1 cellular context compared by ENCODE assay signal in the genomic region with DNA sequence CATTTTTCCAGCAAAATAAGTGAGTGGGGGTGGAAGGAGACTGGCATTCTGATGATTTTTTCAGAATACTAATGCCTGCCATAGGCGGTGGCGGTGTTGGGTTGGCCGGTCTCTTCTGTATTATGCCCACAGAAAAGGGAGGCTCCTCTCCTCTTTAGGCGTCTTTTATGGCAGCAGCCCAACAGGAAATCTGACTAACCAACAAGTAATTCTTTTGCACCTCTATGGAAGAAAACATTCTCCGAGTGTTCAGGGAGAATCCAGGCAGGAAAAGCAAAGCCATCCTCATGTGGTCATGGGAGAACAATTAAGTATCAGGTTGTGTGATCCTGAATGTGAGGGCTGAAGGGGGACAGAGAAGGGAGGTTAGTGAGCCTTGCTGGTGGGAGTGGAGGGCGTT.
TF ChIP-seq lines count a peak whose summit lies in the region.

No MANE protein-coding gene starts in this region.

TF ChIP-seq in GM23338, 12 proteins besides CTCF, POLR2A, EP300 and RAD21 (continued from another document):
- TF ChIP-seq, protein P1, sequence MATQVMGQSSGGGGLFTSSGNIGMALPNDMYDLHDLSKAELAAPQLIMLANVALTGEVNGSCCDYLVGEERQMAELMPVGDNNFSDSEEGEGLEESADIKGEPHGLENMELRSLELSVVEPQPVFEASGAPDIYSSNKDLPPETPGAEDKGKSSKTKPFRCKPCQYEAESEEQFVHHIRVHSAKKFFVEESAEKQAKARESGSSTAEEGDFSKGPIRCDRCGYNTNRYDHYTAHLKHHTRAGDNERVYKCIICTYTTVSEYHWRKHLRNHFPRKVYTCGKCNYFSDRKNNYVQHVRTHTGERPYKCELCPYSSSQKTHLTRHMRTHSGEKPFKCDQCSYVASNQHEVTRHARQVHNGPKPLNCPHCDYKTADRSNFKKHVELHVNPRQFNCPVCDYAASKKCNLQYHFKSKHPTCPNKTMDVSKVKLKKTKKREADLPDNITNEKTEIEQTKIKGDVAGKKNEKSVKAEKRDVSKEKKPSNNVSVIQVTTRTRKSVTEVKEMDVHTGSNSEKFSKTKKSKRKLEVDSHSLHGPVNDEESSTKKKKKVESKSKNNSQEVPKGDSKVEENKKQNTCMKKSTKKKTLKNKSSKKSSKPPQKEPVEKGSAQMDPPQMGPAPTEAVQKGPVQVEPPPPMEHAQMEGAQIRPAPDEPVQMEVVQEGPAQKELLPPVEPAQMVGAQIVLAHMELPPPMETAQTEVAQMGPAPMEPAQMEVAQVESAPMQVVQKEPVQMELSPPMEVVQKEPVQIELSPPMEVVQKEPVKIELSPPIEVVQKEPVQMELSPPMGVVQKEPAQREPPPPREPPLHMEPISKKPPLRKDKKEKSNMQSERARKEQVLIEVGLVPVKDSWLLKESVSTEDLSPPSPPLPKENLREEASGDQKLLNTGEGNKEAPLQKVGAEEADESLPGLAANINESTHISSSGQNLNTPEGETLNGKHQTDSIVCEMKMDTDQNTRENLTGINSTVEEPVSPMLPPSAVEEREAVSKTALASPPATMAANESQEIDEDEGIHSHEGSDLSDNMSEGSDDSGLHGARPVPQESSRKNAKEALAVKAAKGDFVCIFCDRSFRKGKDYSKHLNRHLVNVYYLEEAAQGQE (IDR thresholded peaks at IDR 0.05; ENCODE audit: unreplicated experiment): no peak
- TF ChIP-seq, protein P2, sequence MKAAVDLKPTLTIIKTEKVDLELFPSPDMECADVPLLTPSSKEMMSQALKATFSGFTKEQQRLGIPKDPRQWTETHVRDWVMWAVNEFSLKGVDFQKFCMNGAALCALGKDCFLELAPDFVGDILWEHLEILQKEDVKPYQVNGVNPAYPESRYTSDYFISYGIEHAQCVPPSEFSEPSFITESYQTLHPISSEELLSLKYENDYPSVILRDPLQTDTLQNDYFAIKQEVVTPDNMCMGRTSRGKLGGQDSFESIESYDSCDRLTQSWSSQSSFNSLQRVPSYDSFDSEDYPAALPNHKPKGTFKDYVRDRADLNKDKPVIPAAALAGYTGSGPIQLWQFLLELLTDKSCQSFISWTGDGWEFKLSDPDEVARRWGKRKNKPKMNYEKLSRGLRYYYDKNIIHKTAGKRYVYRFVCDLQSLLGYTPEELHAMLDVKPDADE (IDR thresholded peaks at IDR 0.05): no peak
- TF ChIP-seq JUNB (IDR thresholded peaks at IDR 0.05; ENCODE audit: unreplicated experiment) (no peak), ZNF331 (CRISPR knock-in tag; IDR thresholded peaks at IDR 0.05; ENCODE audit: low read depth) (no peak), EZH2 (IDR thresholded peaks at IDR 0.05; ENCODE audit: low read depth, unreplicated experiment) (no peak)
- TF ChIP-seq, protein P3, sequence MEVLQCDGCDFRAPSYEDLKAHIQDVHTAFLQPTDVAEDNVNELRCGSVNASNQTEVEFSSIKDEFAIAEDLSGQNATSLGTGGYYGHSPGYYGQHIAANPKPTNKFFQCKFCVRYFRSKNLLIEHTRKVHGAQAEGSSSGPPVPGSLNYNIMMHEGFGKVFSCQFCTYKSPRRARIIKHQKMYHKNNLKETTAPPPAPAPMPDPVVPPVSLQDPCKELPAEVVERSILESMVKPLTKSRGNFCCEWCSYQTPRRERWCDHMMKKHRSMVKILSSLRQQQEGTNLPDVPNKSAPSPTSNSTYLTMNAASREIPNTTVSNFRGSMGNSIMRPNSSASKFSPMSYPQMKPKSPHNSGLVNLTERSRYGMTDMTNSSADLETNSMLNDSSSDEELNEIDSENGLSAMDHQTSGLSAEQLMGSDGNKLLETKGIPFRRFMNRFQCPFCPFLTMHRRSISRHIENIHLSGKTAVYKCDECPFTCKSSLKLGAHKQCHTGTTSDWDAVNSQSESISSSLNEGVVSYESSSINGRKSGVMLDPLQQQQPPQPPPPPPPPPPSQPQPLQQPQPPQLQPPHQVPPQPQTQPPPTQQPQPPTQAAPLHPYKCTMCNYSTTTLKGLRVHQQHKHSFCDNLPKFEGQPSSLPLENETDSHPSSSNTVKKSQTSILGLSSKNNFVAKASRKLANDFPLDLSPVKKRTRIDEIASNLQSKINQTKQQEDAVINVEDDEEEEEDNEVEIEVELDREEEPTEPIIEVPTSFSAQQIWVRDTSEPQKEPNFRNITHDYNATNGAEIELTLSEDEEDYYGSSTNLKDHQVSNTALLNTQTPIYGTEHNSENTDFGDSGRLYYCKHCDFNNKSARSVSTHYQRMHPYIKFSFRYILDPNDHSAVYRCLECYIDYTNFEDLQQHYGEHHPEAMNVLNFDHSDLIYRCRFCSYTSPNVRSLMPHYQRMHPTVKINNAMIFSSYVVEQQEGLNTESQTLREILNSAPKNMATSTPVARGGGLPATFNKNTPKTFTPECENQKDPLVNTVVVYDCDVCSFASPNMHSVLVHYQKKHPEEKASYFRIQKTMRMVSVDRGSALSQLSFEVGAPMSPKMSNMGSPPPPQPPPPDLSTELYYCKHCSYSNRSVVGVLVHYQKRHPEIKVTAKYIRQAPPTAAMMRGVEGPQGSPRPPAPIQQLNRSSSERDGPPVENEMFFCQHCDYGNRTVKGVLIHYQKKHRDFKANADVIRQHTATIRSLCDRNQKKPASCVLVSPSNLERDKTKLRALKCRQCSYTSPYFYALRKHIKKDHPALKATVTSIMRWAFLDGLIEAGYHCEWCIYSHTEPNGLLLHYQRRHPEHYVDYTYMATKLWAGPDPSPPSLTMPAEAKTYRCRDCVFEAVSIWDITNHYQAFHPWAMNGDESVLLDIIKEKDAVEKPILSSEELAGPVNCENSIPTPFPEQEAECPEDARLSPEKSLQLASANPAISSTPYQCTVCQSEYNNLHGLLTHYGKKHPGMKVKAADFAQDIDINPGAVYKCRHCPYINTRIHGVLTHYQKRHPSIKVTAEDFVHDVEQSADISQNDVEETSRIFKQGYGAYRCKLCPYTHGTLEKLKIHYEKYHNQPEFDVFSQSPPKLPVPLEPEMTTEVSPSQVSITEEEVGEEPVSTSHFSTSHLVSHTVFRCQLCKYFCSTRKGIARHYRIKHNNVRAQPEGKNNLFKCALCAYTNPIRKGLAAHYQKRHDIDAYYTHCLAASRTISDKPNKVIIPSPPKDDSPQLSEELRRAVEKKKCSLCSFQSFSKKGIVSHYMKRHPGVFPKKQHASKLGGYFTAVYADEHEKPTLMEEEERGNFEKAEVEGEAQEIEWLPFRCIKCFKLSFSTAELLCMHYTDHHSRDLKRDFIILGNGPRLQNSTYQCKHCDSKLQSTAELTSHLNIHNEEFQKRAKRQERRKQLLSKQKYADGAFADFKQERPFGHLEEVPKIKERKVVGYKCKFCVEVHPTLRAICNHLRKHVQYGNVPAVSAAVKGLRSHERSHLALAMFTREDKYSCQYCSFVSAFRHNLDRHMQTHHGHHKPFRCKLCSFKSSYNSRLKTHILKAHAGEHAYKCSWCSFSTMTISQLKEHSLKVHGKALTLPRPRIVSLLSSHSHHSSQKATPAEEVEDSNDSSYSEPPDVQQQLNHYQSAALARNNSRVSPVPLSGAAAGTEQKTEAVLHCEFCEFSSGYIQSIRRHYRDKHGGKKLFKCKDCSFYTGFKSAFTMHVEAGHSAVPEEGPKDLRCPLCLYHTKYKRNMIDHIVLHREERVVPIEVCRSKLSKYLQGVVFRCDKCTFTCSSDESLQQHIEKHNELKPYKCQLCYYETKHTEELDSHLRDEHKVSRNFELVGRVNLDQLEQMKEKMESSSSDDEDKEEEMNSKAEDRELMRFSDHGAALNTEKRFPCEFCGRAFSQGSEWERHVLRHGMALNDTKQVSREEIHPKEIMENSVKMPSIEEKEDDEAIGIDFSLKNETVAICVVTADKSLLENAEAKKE (CRISPR knock-in tag; IDR thresholded peaks at IDR 0.05): no peak
